10 cellular contexts compared by ENCODE assay signal in genomic region chr15:60534546-60534945, GRCh38.
"Had no signal": no experiment of that assay in that cellular context is flagged by ENCODE, and none has a peak within 500 bp of the region (broad histone marks: within the 10 kb centered on the region; RNA-seq: fewer than 3 reads in every experiment).

No MANE protein-coding gene starts in this region.

- H3K27me3 ChIP-seq: heart right ventricle, ovary, sigmoid colon, spleen had no signal

- FAIRE-seq: colon had no signal

- H3K36me3 ChIP-seq: ovary, sigmoid colon had no signal

- DNase-seq: activated naive CD4-positive, alpha-beta T cell treated with Interleukin-2 at 50 U/mL for 16 hours; foreskin melanocyte; heart right ventricle; left colon; lower lobe of right lung; ovary; sigmoid colon; spleen; T-helper 2 cell had no signal

- ATAC-seq: heart right ventricle, left colon, lower lobe of right lung had no signal

- H3K4me3 ChIP-seq: heart right ventricle, lower lobe of right lung, ovary, sigmoid colon, spleen had no signal

- H3K9me3 ChIP-seq: heart right ventricle, lower lobe of right lung, ovary, sigmoid colon, spleen had no signal

- H3K27ac ChIP-seq: heart right ventricle, lower lobe of right lung, ovary, sigmoid colon, spleen had no signal
